Comparison of ENCODE assay signal across 11 cellular contexts in genomic region chr7:92006046-92006445, GRCh38.
"Had no signal": no experiment of that assay in that cellular context is flagged by ENCODE, and none has a peak within 500 bp of the region (broad histone marks: within the 10 kb centered on the region; RNA-seq: fewer than 3 reads in every experiment).

No MANE protein-coding gene starts in this region.

- H3K9ac ChIP-seq: GM23248 had no signal

- FAIRE-seq: H1, H54 had no signal

- H3K4me3 ChIP-seq: GM23248, GM23338, HAP-1 had no signal

- H2AFZ ChIP-seq: GM23248, GM23338 had no signal

- DNase-seq: GM23248, GOT3, H7, H9, HCEC 1CT, HFFc6 had no signal

- ATAC-seq: GM23338, HCT116 had no signal

- H3K9me3 ChIP-seq: HAP-1 had no signal

- H3K4me2 ChIP-seq: GM23338 had no signal

- H3K27ac ChIP-seq: GM23248 had no signal
